ENCODE assay signal across 10 cellular contexts in the genomic region with DNA sequence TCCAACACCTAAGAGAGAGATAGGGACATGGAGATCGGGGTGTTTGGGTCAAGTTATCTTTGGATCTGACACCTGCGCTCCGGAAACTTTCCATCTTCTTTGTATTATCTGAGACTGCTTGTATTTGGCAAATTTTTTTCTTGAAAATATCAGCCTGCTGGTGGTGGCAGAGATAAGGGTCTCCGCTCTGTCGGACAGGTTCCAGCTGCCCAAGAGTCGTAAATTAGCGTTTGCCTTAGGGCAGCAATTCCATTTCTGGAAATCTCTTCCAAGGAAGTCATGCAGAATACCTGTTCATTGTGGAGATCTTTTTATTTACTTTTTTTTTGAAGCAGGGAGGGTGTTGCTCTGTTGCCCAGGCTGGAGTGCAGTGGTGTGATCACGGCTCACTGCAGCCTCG. TPM values are rescaled to one million over a fixed set of nuclear protein-coding genes. Genes with fewer than 3 reads are reported as not detected.
A peak's percentile ranks its signal among the peaks of the same experiment; 100 is the strongest.
DNase-seq lines count a peak whose midpoint lies in the region; ATAC-seq, FAIRE-seq and TF ChIP-seq lines count a peak whose summit lies in the region.
"Had no signal": no experiment of that assay in that cellular context is flagged by ENCODE, and none has a peak within 500 bp of the region (broad histone marks: within the 10 kb centered on the region; RNA-seq: fewer than 3 reads in every experiment).

No MANE protein-coding gene starts in this region.

- in situ Hi-C loops in K562 (cut with MboI), result no loop called here

- H3K9me3 Mint-ChIP-seq in HFFc6, result no peaks in the 10 kb centered on the region
- no peaks in the 10 kb centered on the region for H3K9me3 Mint-ChIP-seq in memory B cell

- CTCF ChIA-PET in AG04449 (lab: Yijun Ruan, JAX) (interaction anchor here (1.0 kb wide), 1 partner anchor 16 kb away, joined by 4 read pairs; no protein-coding TSS in a partner anchor), K562 (lab: Yijun Ruan, JAX; ENCODE audit: low intra/inter-chr PET ratio) (no interaction called here)

- H3K27me3 Mint-ChIP-seq in HFFc6 (ENCODE audit: insufficient read depth) (peaks cover 2% of the 10 kb centered on the region), memory B cell (peaks cover 8% of the 10 kb centered on the region)

- H3K27me3 ChIP-seq in K562 (ENCODE audit: control insufficient read depth in 2 of 2, insufficient read depth in 2 of 2, low read length in 2 of 2), result no peaks in the 10 kb centered on the region

- peak overlapping the region; percentile 79 for H2AFZ ChIP-seq in K562 (ENCODE audit: low read depth, low read length)

- H3K4me3 Mint-ChIP-seq in HFFc6 (peak overlapping the region; percentile 72), memory B cell (peak overlapping the region; percentile 79)

- peak overlapping the region; percentile 16; the same call in 1 of the 2 replicates for H3K27ac Mint-ChIP-seq in HFFc6
- H3K27ac Mint-ChIP-seq in memory B cell, result no peak overlapping the region

- H3K4me1 Mint-ChIP-seq in HFFc6 (ENCODE audit: low read depth) (peaks cover 19% of the 10 kb centered on the region), memory B cell (peaks cover 2% of the 10 kb centered on the region)

- H3K4me3 ChIP-seq in AG04449 (ENCODE audit: low read depth, low read length), result peak overlapping the region; percentile 59
- H3K4me3 ChIP-seq in K562, result peak overlapping the region; percentile 45
- H3K4me3 ChIP-seq: mucosa of descending colon had no signal

- no peaks in the 10 kb centered on the region for H3K36me3 ChIP-seq in K562 (ENCODE audit: control insufficient read depth, insufficient read depth, low read length)

- no peak for TF ChIP-seq CTCF in AG04449 (IDR thresholded peaks at IDR 0.05; ENCODE audit: insufficient read depth, low read length, missing control alignments)
- no peak for TF ChIP-seq CTCF in HFFc6 (IDR thresholded peaks at IDR 0.05)
- no peak for TF ChIP-seq CTCF in K562 (IDR thresholded peaks at IDR 0.05 in 2 of 3, conservative IDR thresholded peaks at IDR 0.05 in 1 of 3; ENCODE audit: insufficient read depth in 2 of 3, low read depth in 1 of 3, low read length in 3 of 3)

- H3K27ac ChIP-seq in K562 (ENCODE audit: extremely low read depth, low read depth, low read length), result no peak overlapping the region

- no peak for FAIRE-seq in K562 (lab: Jason Lieb, UNC)
- FAIRE-seq in HTR-8/SVneo (lab: Jason Lieb, UNC), result no peak

- no peak for ATAC-seq in K562
- no peak for ATAC-seq in memory B cell (ENCODE audit: low read depth)
- ATAC-seq in GM19351 (IDR thresholded peaks at IDR 0.05; ENCODE audit: unreplicated experiment), result no peak
- ATAC-seq in HG03135 (IDR thresholded peaks at IDR 0.05; ENCODE audit: unreplicated experiment), result no peak
- ATAC-seq in sciatic nerve, result no peak

- H3K36me3 Mint-ChIP-seq in HFFc6 (ENCODE audit: low read depth), result no peaks in the 10 kb centered on the region
- no peaks in the 10 kb centered on the region for H3K36me3 Mint-ChIP-seq in memory B cell

- no peaks in the 10 kb centered on the region for H3K9me3 ChIP-seq in K562 (replicated peaks; ENCODE audit: control insufficient read depth, insufficient read depth, low read depth, low read length)
- H3K9me3 ChIP-seq: mucosa of descending colon had no signal

- H3K79me2 ChIP-seq in K562 (ENCODE audit: control insufficient read depth, insufficient read depth, low read length), result no peaks in the 10 kb centered on the region

- no peak for DNase-seq in AG04449 (ENCODE audit: low read depth, low spot score)
- DNase-seq in HFFc6, result no peak
- no peak for DNase-seq in K562 (ENCODE audit: extremely low read depth in 1 of 4, low spot score in 3 of 4)
- DNase-seq in memory B cell (ENCODE audit: low spot score in 2 of 2), result no peak
- no peak for DNase-seq in sciatic nerve (ENCODE audit: low spot score)
- DNase-seq in HTR-8/SVneo (ENCODE audit: insufficient read length, low spot score), result no peak
- DNase-seq: NCI-H187 treated with DMSO at 0.1 percent for 48 hours had no signal

- intact Hi-C loops in K562 (cut with micrococcal nuclease) (no loop called here), sciatic nerve (cut with DNase I) (no loop called here)

- WGBS in K562 (ENCODE audit: insufficient coverage, low coverage, missing lambda C conversion rate), result 19% methylated on average over 7 of the region's 9 CpGs

- no peak for TF ChIP-seq RAD21 in K562 (CRISPR knock-in tag; conservative IDR thresholded peaks at IDR 0.05 in 1 of 2, IDR thresholded peaks at IDR 0.05 in 1 of 2)

- no peak for TF ChIP-seq EP300 in K562 (IDR thresholded peaks at IDR 0.05; ENCODE audit: low read length)

- BruUV-seq in K562 (replicated peaks; lab: Mats Ljungman, UMichigan), result no TSS peak

- no peaks in the 10 kb centered on the region for H4K20me1 ChIP-seq in K562 (replicated peaks; ENCODE audit: control insufficient read depth, insufficient read depth, low read length)

- peaks cover 2 to 8% of the 10 kb centered on the region in 2 experiments; a peak in 3 of 5 replicates for H3K4me1 ChIP-seq in K562 (replicated peaks in 1 of 2; ENCODE audit: control insufficient read depth in 2 of 2, insufficient read depth in 2 of 2, low read length in 2 of 2)

- H3K4me2 ChIP-seq in K562 (ENCODE audit: insufficient read depth, low read length), result peak overlapping the region; percentile 63

- H3K9ac ChIP-seq in K562 (ENCODE audit: insufficient read depth in 1 of 2, low read depth in 2 of 2, low read length in 2 of 2), result no peak overlapping the region

- POLR2A ChIA-PET in AG04449 (lab: Yijun Ruan, JAX), result no interaction called here
- POLR2A ChIA-PET in K562 (lab: Yijun Ruan, JAX), result no interaction called here

- no peaks in the 10 kb centered on the region for H3K9me1 ChIP-seq in K562 (ENCODE audit: control insufficient read depth, insufficient read depth, low read length)

- no peak for TF ChIP-seq POLR2A in K562 (conservative IDR thresholded peaks at IDR 0.05)

TF ChIP-seq in K562, 482 proteins besides CTCF, POLR2A, EP300 and RAD21:
- no peak for TF ChIP-seq MTA3 (IDR thresholded peaks at IDR 0.05; ENCODE audit: borderline replicate concordance)
- no peak for TF ChIP-seq ZNF408 (CRISPR knock-in tag; IDR thresholded peaks at IDR 0.05; ENCODE audit: low read depth)
- TF ChIP-seq MCM7 (IDR thresholded peaks at IDR 0.05), result no peak
- no peak for TF ChIP-seq CBFA2T2 (conservative IDR thresholded peaks at IDR 0.05)
- TF ChIP-seq PHTF2 (CRISPR knock-in tag; IDR thresholded peaks at IDR 0.05), result no peak
- no peak for TF ChIP-seq NFE2L1 (tag; IDR thresholded peaks at IDR 0.05; ENCODE audit: borderline replicate concordance, low read depth)
- TF ChIP-seq ZC3H8 (IDR thresholded peaks at IDR 0.05), result no peak
- no peak for TF ChIP-seq ZNF24 (IDR thresholded peaks at IDR 0.05)
- TF ChIP-seq, protein P1, sequence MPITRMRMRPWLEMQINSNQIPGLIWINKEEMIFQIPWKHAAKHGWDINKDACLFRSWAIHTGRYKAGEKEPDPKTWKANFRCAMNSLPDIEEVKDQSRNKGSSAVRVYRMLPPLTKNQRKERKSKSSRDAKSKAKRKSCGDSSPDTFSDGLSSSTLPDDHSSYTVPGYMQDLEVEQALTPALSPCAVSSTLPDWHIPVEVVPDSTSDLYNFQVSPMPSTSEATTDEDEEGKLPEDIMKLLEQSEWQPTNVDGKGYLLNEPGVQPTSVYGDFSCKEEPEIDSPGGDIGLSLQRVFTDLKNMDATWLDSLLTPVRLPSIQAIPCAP (CRISPR knock-in tag; IDR thresholded peaks at IDR 0.05; ENCODE audit: borderline replicate concordance), result no peak
- no peak for TF ChIP-seq EHMT2 (IDR thresholded peaks at IDR 0.05)
- TF ChIP-seq C11orf30 (IDR thresholded peaks at IDR 0.05; ENCODE audit: low read depth), result no peak
- no peak for TF ChIP-seq ZNF830 (CRISPR knock-in tag; IDR thresholded peaks at IDR 0.05)
- TF ChIP-seq, protein P2, sequence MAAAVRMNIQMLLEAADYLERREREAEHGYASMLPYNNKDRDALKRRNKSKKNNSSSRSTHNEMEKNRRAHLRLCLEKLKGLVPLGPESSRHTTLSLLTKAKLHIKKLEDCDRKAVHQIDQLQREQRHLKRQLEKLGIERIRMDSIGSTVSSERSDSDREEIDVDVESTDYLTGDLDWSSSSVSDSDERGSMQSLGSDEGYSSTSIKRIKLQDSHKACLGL (CRISPR knock-in tag; IDR thresholded peaks at IDR 0.05; ENCODE audit: borderline replicate concordance, poor library complexity, severe bottlenecking), result no peak

RNA-seq across cellular contexts. Expression of gene CSNK1E, which starts 19.5 kb away (rescaled TPM):
- total RNA-seq in HFFc6 (2021; fragmentation: NEBNext Ultra II Directional; extraction: Animal tissue kit (Norgen Biotek cat#: 25700)), result 100 to 1,000 TPM; 166 to 184 (median 172) TPM
- 112 and 292 TPM in 2 replicates for total RNA-seq in K562 (2011; cell fraction: chromatin; rRNA removed; ENCODE audit: low replicate concordance)
- 149 and 193 TPM in 2 replicates for total RNA-seq in K562 (2011; cell fraction: nucleolus; rRNA removed)
- 126 and 139 TPM in 2 replicates for total RNA-seq in K562 (2011; cell fraction: nucleoplasm; rRNA removed)
- total RNA-seq in K562 (2014; rRNA removed), result 41.3 and 55.7 TPM in 2 replicates
- 18.0 and 22.5 TPM in 2 replicates for total RNA-seq in K562 (2014; rRNA removed; fragmentation: Illumina TruSeq; extraction: Trizol)
- 33.1 and 34.4 TPM in 2 replicates for total RNA-seq in K562 (2015; rRNA removed; fragmentation: Illumina TruSeq; extraction: Trizol)
- total RNA-seq in K562 (2021), result 61.0 and 62.8 TPM in 2 replicates
- 64.0 and 77.0 TPM in 2 replicates for polyA plus RNA-seq in K562 (2011; rRNA removed)
- 83.0 and 121 TPM in 2 replicates for polyA plus RNA-seq in K562 (2011; cell fraction: cytosol; rRNA removed)
- polyA plus RNA-seq in K562 (2011; cell fraction: nucleus; rRNA removed), result 148 and 215 TPM in 2 replicates
- polyA plus RNA-seq in K562 (2012), result 34.2 and 69.8 TPM in 2 replicates
- 64.0 and 73.3 TPM in 2 replicates for polyA plus RNA-seq in K562 (2014; fragmentation: Illumina TruSeq; extraction: Trizol)
- 1 to 10 TPM; 2.7 to 3.8 TPM for polyA plus RNA-seq in K562 (2014; fragmentation: Nextera tagmentation; extraction: Ambion mirVana)
- 65.6 and 70.0 TPM in 2 replicates for polyA plus RNA-seq in K562 (2014; rRNA removed)
- 36.0 and 61.3 TPM in 2 replicates for polyA minus RNA-seq in K562 (2011; rRNA and poly(A)+ RNA removed)
- 48.1 and 53.3 TPM in 2 replicates for polyA minus RNA-seq in K562 (2011; cell fraction: cytosol; rRNA and poly(A)+ RNA removed)
- polyA minus RNA-seq in K562 (2011; cell fraction: nucleus; rRNA and poly(A)+ RNA removed), result 48.2 and 49.9 TPM in 2 replicates
- 184 TPM for total RNA-seq in sciatic nerve
